ENCODE assay signal across 8 cellular contexts in the genomic region with DNA sequence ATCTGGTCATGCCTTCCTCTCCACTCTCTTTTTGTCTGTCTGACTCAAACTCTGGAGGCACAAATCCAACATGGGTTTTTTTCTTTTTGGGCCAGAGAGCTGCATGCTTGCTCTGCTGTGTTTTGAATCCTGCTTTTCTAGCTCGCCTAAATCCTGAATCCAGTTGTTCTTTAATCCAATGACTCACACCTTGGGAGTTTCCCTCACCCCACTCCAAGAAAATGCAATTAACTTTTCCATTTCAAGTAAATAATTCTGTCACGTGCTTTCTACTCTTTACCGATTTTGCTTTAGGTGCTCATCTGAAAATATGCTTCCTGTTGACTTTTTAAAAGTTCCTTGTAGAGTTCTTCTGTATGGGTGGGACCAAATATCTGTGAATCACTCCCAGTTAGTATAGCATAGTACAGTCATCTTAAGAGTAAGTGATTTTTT. TPM values are rescaled to one million over a fixed set of nuclear protein-coding genes. Genes with fewer than 3 reads are reported as not detected.
A peak's percentile ranks its signal among the peaks of the same experiment; 100 is the strongest.
DNase-seq lines count a peak whose midpoint lies in the region; ATAC-seq and TF ChIP-seq lines count a peak whose summit lies in the region.

No MANE protein-coding gene starts in this region.

- TF ChIP-seq CTCF in BJ (IDR thresholded peaks at IDR 0.05; ENCODE audit: insufficient read depth, low read depth, low read length) (no peak), LNCaP clone FGC (IDR thresholded peaks at IDR 0.05; ENCODE audit: control insufficient read depth, extremely low read depth, insufficient read depth) (no peak), mammary epithelial cell (conservative IDR thresholded peaks at IDR 0.05 in 1 of 2, IDR thresholded peaks at IDR 0.05 in 1 of 2; ENCODE audit: extremely low read depth in 1 of 2, insufficient read depth in 1 of 2, low read depth in 1 of 2, low read length in 2 of 2) (no peak), liver (IDR thresholded peaks at IDR 0.05; ENCODE audit: low read depth, low read length, missing input control) (no peak), uterus (IDR thresholded peaks at IDR 0.05) (no peak), Peyer's patch (IDR thresholded peaks at IDR 0.05) (no peak)

- no peak for ATAC-seq in HG03175 (IDR thresholded peaks at IDR 0.05; ENCODE audit: unreplicated experiment)
- ATAC-seq in HG02870 (IDR thresholded peaks at IDR 0.05; ENCODE audit: unreplicated experiment): no peak

- H3K27ac ChIP-seq in mammary epithelial cell (ENCODE audit: insufficient read depth, low read depth, low read length) (peak overlapping the region; percentile 94), liver (ENCODE audit: low read depth in 1 of 2, low read length in 2 of 2) (no peak overlapping the region), uterus (peak overlapping the region; percentile 50 to 64), Peyer's patch (peak overlapping the region in 2 of 4 donors; percentile 5 to 8)

- H3K9ac ChIP-seq in mammary epithelial cell (ENCODE audit: insufficient read depth, low read length): peak overlapping the region; percentile 60
- H3K9ac ChIP-seq in liver (ENCODE audit: low read depth in 1 of 2, low read length in 2 of 2): no peak overlapping the region

- H3K79me2 ChIP-seq in mammary epithelial cell (ENCODE audit: insufficient read depth, low read length): peaks cover 92% of the 10 kb centered on the region

- peaks cover 40% of the 10 kb centered on the region for H3K4me1 ChIP-seq in mammary epithelial cell (ENCODE audit: insufficient read depth, low read length)
- peaks cover 7 to 13% (median 9%) of the 10 kb centered on the region in 4 donors for H3K4me1 ChIP-seq in liver (ENCODE audit: control insufficient read depth in 4 of 4, insufficient read depth in 4 of 4, low read length in 3 of 4)
- H3K4me1 ChIP-seq in uterus: peaks cover 4 to 16% of the 10 kb centered on the region in 2 donors
- H3K4me1 ChIP-seq in Peyer's patch: peaks cover 0 to 23% (median 1%) of the 10 kb centered on the region in 4 donors

- TF ChIP-seq POLR2A in uterus (IDR thresholded peaks at IDR 0.05) (peak in 1 of 2 donors; percentile 21), Peyer's patch (IDR thresholded peaks at IDR 0.05) (no peak)

- POLR2A ChIA-PET in BJ (lab: Charles Lee): no interaction called here

- peak overlapping the region; percentile 15; the same call in 1 of the 2 replicates for H3K4me3 ChIP-seq in BJ (ENCODE audit: low read depth, low read length)
- no peak overlapping the region for H3K4me3 ChIP-seq in LNCaP clone FGC (ENCODE audit: low read depth, low read length)
- H3K4me3 ChIP-seq in mammary epithelial cell (replicated peaks in 1 of 3; ENCODE audit: insufficient read depth in 1 of 3, low read depth in 2 of 3, low read length in 3 of 3): peak overlapping the region in 2 of 3 experiments; percentile 3 to 12
- no peak overlapping the region for H3K4me3 ChIP-seq in liver (ENCODE audit: low read depth in 1 of 3, low read length in 3 of 3)
- no peak overlapping the region for H3K4me3 ChIP-seq in uterus
- H3K4me3 ChIP-seq in Peyer's patch: no peak overlapping the region

- no peaks in the 10 kb centered on the region for H3K27me3 ChIP-seq in BJ (ENCODE audit: control insufficient read depth, insufficient read depth, low read length)
- H3K27me3 ChIP-seq in mammary epithelial cell (ENCODE audit: insufficient read depth, low read length): no peaks in the 10 kb centered on the region
- H3K27me3 ChIP-seq in liver (ENCODE audit: control insufficient read depth in 4 of 4, insufficient read depth in 4 of 4, low read length in 3 of 4): no peaks in the 10 kb centered on the region
- H3K27me3 ChIP-seq in uterus: no peaks in the 10 kb centered on the region
- no peaks in the 10 kb centered on the region for H3K27me3 ChIP-seq in Peyer's patch

- TF ChIP-seq RAD21 in liver (IDR thresholded peaks at IDR 0.05): no peak

- H2AFZ ChIP-seq in mammary epithelial cell (ENCODE audit: low read depth, low read length): no peak overlapping the region

- H4K20me1 ChIP-seq in mammary epithelial cell (ENCODE audit: insufficient read depth, low read length): no peaks in the 10 kb centered on the region

- intact Hi-C loops in mammary epithelial cell (cut with micrococcal nuclease): loop anchor here (1.0 to 2.0 kb wide), 3 partner anchors 7 to 111 kb away; partner anchors contain the start of genes DENND6A and SLMAP
- intact Hi-C loops in uterus (cut with DNase I; ENCODE audit: low total_unique reads): no loop called here

- CTCF ChIA-PET in BJ (lab: Yijun Ruan, JAX) (no interaction called here), mammary epithelial cell (lab: Charles Lee; ENCODE audit: low non-redundant PET) (no interaction called here)

- H3K4me2 ChIP-seq in mammary epithelial cell (ENCODE audit: insufficient read depth, low read depth, low read length): peak overlapping the region; percentile 85

- H3K9me3 ChIP-seq in mammary epithelial cell (replicated peaks; ENCODE audit: insufficient read depth, low read length) (no peaks in the 10 kb centered on the region), liver (ENCODE audit: control insufficient read depth in 4 of 4, low read length in 3 of 4) (no peaks in the 10 kb centered on the region), uterus (no peaks in the 10 kb centered on the region), Peyer's patch (no peaks in the 10 kb centered on the region)

- BruUV-seq in mammary epithelial cell (replicated peaks; lab: Mats Ljungman, UMichigan): no TSS peak

- in situ Hi-C loops in mammary epithelial cell (cut with MboI; ENCODE audit: low sequenced_read_pairs in 2 of 2): no loop called here

- dilution Hi-C loops in mammary epithelial cell (cut with HindIII; ENCODE audit: low sequenced_read_pairs): no loop called here

- H3K36me3 ChIP-seq in BJ (ENCODE audit: control insufficient read depth, insufficient read depth, low read length) (no peaks in the 10 kb centered on the region), mammary epithelial cell (ENCODE audit: insufficient read depth, low read length) (no peaks in the 10 kb centered on the region), liver (ENCODE audit: control insufficient read depth in 4 of 4, insufficient read depth in 3 of 4, low read depth in 1 of 4, low read length in 3 of 4) (no peaks in the 10 kb centered on the region), uterus (no peaks in the 10 kb centered on the region), Peyer's patch (no peaks in the 10 kb centered on the region)

- WGBS in mammary epithelial cell (ENCODE audit: low coverage, missing lambda C conversion rate): 0% methylated on average over 3 of the region's 3 CpGs
- WGBS in liver: 46% methylated on average over 3 of the region's 3 CpGs

- DNase-seq in BJ (ENCODE audit: low read depth): peak; percentile 86
- peak; percentile 22 for DNase-seq in LNCaP clone FGC (ENCODE audit: low read depth)
- peak; percentile 97 for DNase-seq in mammary epithelial cell
- DNase-seq in uterus: peak; percentile 38 to 63
- no peak for DNase-seq in Peyer's patch

TF ChIP-seq in liver, 16 proteins besides CTCF, POLR2A, EP300 and RAD21:
- no peak for TF ChIP-seq SP1 (IDR thresholded peaks at IDR 0.05)
- TF ChIP-seq FOXA2 (IDR thresholded peaks at IDR 0.05): no peak
- TF ChIP-seq TAF1 (conservative IDR thresholded peaks at IDR 0.05): no peak
- no peak for TF ChIP-seq GABPA (IDR thresholded peaks at IDR 0.05 in 1 of 2, conservative IDR thresholded peaks at IDR 0.05 in 1 of 2)
- TF ChIP-seq JUND (IDR thresholded peaks at IDR 0.05): peak; percentile 83 to 85
- no peak for TF ChIP-seq HNF4G (IDR thresholded peaks at IDR 0.05)
- no peak for TF ChIP-seq HNF4A (conservative IDR thresholded peaks at IDR 0.05)
- no peak for TF ChIP-seq ATF3 (IDR thresholded peaks at IDR 0.05)

RNA-seq across cellular contexts. Expression of gene SLMAP, which starts 47.6 kb away (rescaled TPM):
- polyA plus RNA-seq in BJ (2011; rRNA removed): 24.1 and 28.6 TPM in 2 replicates
- 50.6 and 51.4 TPM in 2 replicates for polyA minus RNA-seq in BJ (2011; rRNA and poly(A)+ RNA removed)
- total RNA-seq in mammary epithelial cell: 100 to 1,000 TPM in 1 of 2 donors, 10 to 100 TPM in 1; 96.4 to 126 TPM
- polyA plus RNA-seq in mammary epithelial cell: 31.9 TPM
- polyA minus RNA-seq in mammary epithelial cell: 137 TPM
- total RNA-seq in liver: 10 to 100 TPM; 27.3 to 37.8 TPM
- polyA plus RNA-seq in liver: 10 to 100 TPM; 10.2 to 11.5 TPM
- 100 to 1,000 TPM; 104 to 369 (median 186) TPM for total RNA-seq in uterus
- 100 to 1,000 TPM in 2 of 4 donors, 10 to 100 TPM in 2; 80.8 to 215 (median 94.4) TPM for total RNA-seq in Peyer's patch

Comparison
In these comparisons a context has a peak if more than half of its experiments do, and no peak if none do; other contexts are left out.
1. DNase-seq: peak in BJ (single experiment), LNCaP clone FGC (single experiment), mammary epithelial cell (single experiment) and uterus (2 of 2); none in Peyer's patch (0 of 3).
2. H3K4me3 ChIP-seq: peak in BJ (single experiment) and mammary epithelial cell (2 of 3); none in LNCaP clone FGC (single experiment), liver (0 of 3), uterus (0 of 2) and Peyer's patch (0 of 4).
3. H3K27ac ChIP-seq: peak in mammary epithelial cell (single experiment) and uterus (2 of 2); none in liver (0 of 2).